8 cellular contexts compared by ENCODE assay signal in the genomic region with DNA sequence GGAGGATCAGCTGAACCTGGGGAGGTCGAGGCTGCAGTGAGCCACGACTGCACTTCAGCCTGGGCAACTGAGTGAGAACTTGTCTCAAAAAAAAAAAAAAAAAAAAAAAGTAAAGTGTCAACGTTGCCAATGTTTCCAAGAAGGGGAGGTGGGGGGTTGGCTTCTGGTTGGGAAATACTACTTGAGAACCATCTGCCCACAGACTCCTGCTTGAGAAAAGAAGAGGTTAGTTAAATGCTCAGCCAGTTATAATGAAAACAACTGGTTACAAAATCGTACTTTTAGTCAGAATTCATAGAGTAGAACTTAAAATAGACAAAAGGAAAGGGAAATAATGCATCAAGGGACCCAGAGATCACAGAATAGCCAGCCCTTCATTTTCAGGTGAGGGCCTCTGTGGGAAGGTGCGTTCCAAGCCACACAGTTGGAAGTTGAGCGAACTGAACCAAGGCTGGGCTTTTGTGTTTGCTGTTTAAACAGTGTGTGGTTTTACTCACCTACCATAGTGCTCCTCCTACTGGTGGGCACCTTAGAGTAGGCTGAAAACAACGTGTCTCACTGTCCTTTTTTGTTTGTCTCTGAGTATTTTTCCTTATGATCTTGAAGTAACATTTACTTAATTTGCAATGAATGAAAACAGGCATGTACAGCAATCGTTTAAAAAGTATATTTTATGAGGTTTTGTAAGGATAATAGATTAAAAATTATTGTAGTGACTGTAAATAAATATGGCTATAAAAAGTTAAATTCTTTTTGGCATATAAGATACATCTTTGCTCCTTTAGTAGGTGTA.
DNase-seq lines count a peak whose midpoint lies in the region; ATAC-seq, FAIRE-seq and TF ChIP-seq lines count a peak whose summit lies in the region.

No MANE protein-coding gene starts in this region.

- no peaks in the 10 kb centered on the region for H3K9me2 ChIP-seq in Loucy (replicated peaks; ENCODE audit: low read depth, low read length)

- no peak overlapping the region for H3K4ac ChIP-seq in H9 (ENCODE audit: low read depth, low read length)

- peak; percentile 95 for FAIRE-seq in G401.6 (lab: Jason Lieb, UNC)

- H3K14ac ChIP-seq in H9 (ENCODE audit: insufficient read depth, low read length), result no peak overlapping the region

- H3K4me3 Mint-ChIP-seq in H9, result no peak overlapping the region

- H3K9ac ChIP-seq in H9 (ENCODE audit: extremely low read depth, insufficient read length, low read length) (no peak overlapping the region), Loucy (ENCODE audit: low read depth, low read length, poor library complexity, severe bottlenecking) (peak overlapping the region; percentile 40), skeletal muscle satellite cell (ENCODE audit: low read depth, low read length) (peak overlapping the region; percentile 75)

- H2BK15ac ChIP-seq in H9 (ENCODE audit: low read depth, low read length), result no peak overlapping the region

- H3K23ac ChIP-seq in H9 (ENCODE audit: insufficient read length, low read depth, low read length), result no peak overlapping the region

- no peak overlapping the region for H2AK5ac ChIP-seq in H9 (ENCODE audit: insufficient read length, low read length)

- no peaks in the 10 kb centered on the region for H3K23me2 ChIP-seq in H9 (ENCODE audit: insufficient read length, low read depth, low read length, poor library complexity, severe bottlenecking)

- no peaks in the 10 kb centered on the region for H3K9me3 ChIP-seq in H9 (ENCODE audit: control insufficient read depth, low read depth, low read length)
- no peaks in the 10 kb centered on the region for H3K9me3 ChIP-seq in Loucy (ENCODE audit: insufficient read depth, low read depth, low read length)
- H3K9me3 ChIP-seq in skeletal muscle satellite cell (replicated peaks; ENCODE audit: low read length), result no peaks in the 10 kb centered on the region

- H4K20me1 ChIP-seq in H9 (ENCODE audit: control insufficient read depth, insufficient read depth, insufficient read length) (no peaks in the 10 kb centered on the region), Loucy (ENCODE audit: insufficient read depth, low read length, poor library complexity, severe bottlenecking) (no peaks in the 10 kb centered on the region)

- peak overlapping the region in 2 of 3 experiments; percentile 85 to 95; a peak in 6 of 7 replicates for H3K27ac Mint-ChIP-seq in H9
- peak overlapping the region; percentile 86 to 96 for H3K27ac Mint-ChIP-seq in activated naive CD4-positive, alpha-beta T cell treated with anti-CD3 and anti-CD28 coated beads, Interleukin-2, amount 50 U/mL, for 72 hours

- H3K27me3 Mint-ChIP-seq in H9 (ENCODE audit: low read depth), result no peaks in the 10 kb centered on the region; the same call in 1 of the 2 replicates

- H4K8ac ChIP-seq in H9 (replicated peaks; ENCODE audit: insufficient read length, low read depth, low read length), result no peak overlapping the region

- H3K4me2 ChIP-seq in H9 (ENCODE audit: insufficient read depth, insufficient read length, low read length) (no peak overlapping the region), Loucy (ENCODE audit: low read depth, low read length, poor library complexity, severe bottlenecking) (peak overlapping the region; percentile 56), skeletal muscle satellite cell (ENCODE audit: low read length) (peak overlapping the region; percentile 79)

- ATAC-seq in activated naive CD4-positive, alpha-beta T cell treated with anti-CD3 and anti-CD28 coated beads, Interleukin-2, amount 50 U/mL, for 72 hours, result peak; percentile 84 to 95
- ATAC-seq in left ventricle myocardium superior, result peak; percentile 88

- H2AFZ ChIP-seq in H9 (ENCODE audit: low read length) (no peak overlapping the region), Loucy (ENCODE audit: low read length) (peak overlapping the region; percentile 93)

- DNase-seq in H9, result peak; percentile 80
- peak; percentile 55 for DNase-seq in SKM-1 (lab: John Stamatoyannopoulos, UW; ENCODE audit: unreplicated experiment)
- DNase-seq in activated naive CD4-positive, alpha-beta T cell treated with anti-CD3 and anti-CD28 coated beads, Interleukin-2, amount 50 U/mL, for 72 hours (ENCODE audit: low spot score in 2 of 2), result peak; percentile 62 to 70
- no peak for DNase-seq in left ventricle myocardium superior
- DNase-seq in middle frontal gyrus (ENCODE audit: extremely low spot score, low spot score), result no peak

- no peak overlapping the region for H3K27ac ChIP-seq in H9 (ENCODE audit: insufficient read length, low read depth, low read length)

- peak overlapping the region; percentile 53 for H3K4me3 ChIP-seq in Loucy (ENCODE audit: low read length, poor library complexity, severe bottlenecking)
- peak overlapping the region; percentile 33 for H3K4me3 ChIP-seq in skeletal muscle satellite cell (ENCODE audit: low read length)

- no peak overlapping the region for H3K18ac ChIP-seq in H9 (ENCODE audit: insufficient read length, low read depth, low read length)

- no peaks in the 10 kb centered on the region for H3K79me2 ChIP-seq in H9 (ENCODE audit: insufficient read depth, low read length)
- H3K79me2 ChIP-seq in Loucy (ENCODE audit: insufficient read depth, low read length), result no peaks in the 10 kb centered on the region

- H2BK5ac ChIP-seq in H9 (ENCODE audit: insufficient read length, low read length), result no peak overlapping the region

- intact Hi-C loops in left ventricle myocardium superior (cut with micrococcal nuclease), result no loop called here

- H3K4me1 ChIP-seq in H9 (ENCODE audit: insufficient read depth, low read length) (peaks cover 7% of the 10 kb centered on the region; the same call in 1 of the 2 replicates), Loucy (ENCODE audit: insufficient read depth, low read length, poor library complexity, severe bottlenecking) (peaks cover 71% of the 10 kb centered on the region), skeletal muscle satellite cell (ENCODE audit: control insufficient read depth, insufficient read depth, low read length) (peaks cover 66% of the 10 kb centered on the region)

- no peak overlapping the region for H2BK12ac ChIP-seq in H9 (ENCODE audit: insufficient read length, low read depth, low read length)

- 100% methylated on average over 1 of the region's 8 CpGs for WGBS in H9 (ENCODE audit: extremely low coverage, insufficient read length, low lambda C conversion rate)

- H3K9me3 Mint-ChIP-seq in H9, result no peaks in the 10 kb centered on the region; a peak in 1 of 5 replicates
- no peaks in the 10 kb centered on the region for H3K9me3 Mint-ChIP-seq in activated naive CD4-positive, alpha-beta T cell treated with anti-CD3 and anti-CD28 coated beads, Interleukin-2, amount 50 U/mL, for 72 hours

- H3K36me3 Mint-ChIP-seq in H9 (ENCODE audit: insufficient read depth in 1 of 3, low read depth in 3 of 3), result no peaks in the 10 kb centered on the region
- no peaks in the 10 kb centered on the region for H3K36me3 Mint-ChIP-seq in activated naive CD4-positive, alpha-beta T cell treated with anti-CD3 and anti-CD28 coated beads, Interleukin-2, amount 50 U/mL, for 72 hours

- no peak overlapping the region for H2BK20ac ChIP-seq in H9 (ENCODE audit: low read depth, low read length, poor library complexity, severe bottlenecking)

- no peak overlapping the region for H3T11ph ChIP-seq in H9 (ENCODE audit: low read length)

- no peak overlapping the region for H4K91ac ChIP-seq in H9 (ENCODE audit: insufficient read length, low read depth, low read length)

- no peak overlapping the region for H3K56ac ChIP-seq in H9 (ENCODE audit: insufficient read length, low read depth, low read length)

- no peaks in the 10 kb centered on the region for H3K79me1 ChIP-seq in H9 (ENCODE audit: insufficient read depth, low read depth, low read length, poor library complexity, severe bottlenecking)

- TF ChIP-seq CTCF in H9 (conservative IDR thresholded peaks at IDR 0.05), result peak; percentile 91
- peak; percentile 95 for TF ChIP-seq CTCF in Loucy (conservative IDR thresholded peaks at IDR 0.05; ENCODE audit: low read length)

- no peak overlapping the region for H4K5ac ChIP-seq in H9 (ENCODE audit: insufficient read length, low read depth, low read length)

- peaks cover 70 to 71% of the 10 kb centered on the region in 2 experiments for H3K4me1 Mint-ChIP-seq in H9

- no peaks in the 10 kb centered on the region; the same call in 1 of the 2 replicates for H3F3A ChIP-seq in Loucy (ENCODE audit: low read depth)

- H3K27me3 ChIP-seq in H9 (ENCODE audit: insufficient read depth, low read length) (no peaks in the 10 kb centered on the region), Loucy (ENCODE audit: insufficient read depth, low read length, poor library complexity, severe bottlenecking) (no peaks in the 10 kb centered on the region), skeletal muscle satellite cell (ENCODE audit: control insufficient read depth, insufficient read depth, low read length) (no peaks in the 10 kb centered on the region)

- no peaks in the 10 kb centered on the region for H3K36me3 ChIP-seq in Loucy (ENCODE audit: insufficient read depth, low read length)
- H3K36me3 ChIP-seq in skeletal muscle satellite cell (ENCODE audit: insufficient read depth, low read length), result no peaks in the 10 kb centered on the region

- H2BK120ac ChIP-seq in H9 (ENCODE audit: low read depth, low read length, poor library complexity, severe bottlenecking), result no peak overlapping the region

Comparison
In these comparisons a context has a peak if more than half of its experiments do, and no peak if none do; other contexts are left out.
1. DNase-seq: peak in H9 (single experiment), SKM-1 (single experiment) and activated naive CD4-positive, alpha-beta T cell treated with anti-CD3 and anti-CD28 coated beads, Interleukin-2, amount 50 U/mL, for 72 hours (2 of 2); none in left ventricle myocardium superior (single experiment) and middle frontal gyrus (single experiment).